In the genomic region with DNA sequence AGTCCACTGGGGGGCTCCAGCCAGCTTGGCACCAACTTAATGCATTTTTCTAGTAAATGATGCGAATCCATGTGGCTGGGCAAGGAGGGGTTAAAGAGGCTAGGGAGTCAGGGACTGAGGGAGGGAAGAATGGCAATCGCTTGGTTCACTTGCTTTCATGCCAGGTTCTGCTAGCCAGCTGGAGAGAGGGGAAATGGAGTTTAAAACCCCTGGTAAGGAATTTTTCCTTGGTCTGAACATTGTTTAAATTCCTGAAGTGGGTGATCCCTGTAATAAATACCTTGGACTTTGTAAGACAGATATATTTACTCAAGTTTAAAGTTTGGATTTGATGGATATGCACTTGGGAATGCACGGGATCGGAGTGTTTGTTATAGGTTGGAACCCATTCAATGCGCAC, we compare ENCODE assay signal across 23 cellular contexts. TPM values are rescaled to one million over a fixed set of nuclear protein-coding genes. Genes with fewer than 3 reads are reported as not detected.
DNase-seq lines count a peak whose midpoint lies in the region; ATAC-seq lines count a peak whose summit lies in the region.
"Had no signal": no experiment of that assay in that cellular context is flagged by ENCODE, and none has a peak within 500 bp of the region (broad histone marks: within the 10 kb centered on the region; RNA-seq: fewer than 3 reads in every experiment).

No MANE protein-coding gene starts in this region.

- H3K36me3 ChIP-seq in GM23248 (ENCODE audit: low read depth): no peaks in the 10 kb centered on the region
- no peaks in the 10 kb centered on the region for H3K36me3 ChIP-seq in skeletal muscle satellite cell (ENCODE audit: insufficient read depth, low read length)
- H3K36me3 ChIP-seq: pancreas, spleen, thyroid gland had no signal

- H3K9ac ChIP-seq in GM23248: no peak overlapping the region
- peak overlapping the region; percentile 59 for H3K9ac ChIP-seq in skeletal muscle satellite cell (ENCODE audit: low read depth, low read length)

- H3K9me3 ChIP-seq in GM23248 (ENCODE audit: low read depth) (no peaks in the 10 kb centered on the region), skeletal muscle satellite cell (replicated peaks; ENCODE audit: low read length) (no peaks in the 10 kb centered on the region)
- H3K9me3 ChIP-seq: body of pancreas, pancreas, spleen, thyroid gland had no signal

- no peaks in the 10 kb centered on the region for H3K79me2 ChIP-seq in GM23248 (ENCODE audit: insufficient read depth)

- H3K4me3 ChIP-seq in GM23248: no peak overlapping the region
- H3K4me3 ChIP-seq in skeletal muscle satellite cell (ENCODE audit: low read length): no peak overlapping the region
- H3K4me3 ChIP-seq: body of pancreas, coronary artery, pancreas, spleen, thyroid gland had no signal

- no peak for ATAC-seq in HG02884 (IDR thresholded peaks at IDR 0.05; ENCODE audit: unreplicated experiment)
- ATAC-seq: body of pancreas, HCT116, left lobe of liver, pancreas had no signal

- peak; percentile 33 for DNase-seq in GM23248
- peak; percentile 9 for DNase-seq in RPMI7951 (ENCODE audit: low read depth)
- peak; percentile 11 for DNase-seq in hepatic stellate cell (ENCODE audit: low spot score)
- DNase-seq in GOT3 (lab: John Stamatoyannopoulos, UW): no peak
- DNase-seq in NCI-H1436 treated with DMSO at 0.1 percent for 48 hours (lab: John Stamatoyannopoulos, UW): no peak
- DNase-seq: activated CD4-positive, alpha-beta T cell treated with anti-CD3 and anti-CD28 coated beads for 4 hours; activated CD8-positive, alpha-beta memory T cell treated with anti-CD3 and anti-CD28 coated beads, Interleukin-2, amount 50 U/mL, for 4 hours; activated naive CD4-positive, alpha-beta T cell treated with Interleukin-2 at 50 U/mL for 16 hours; body of pancreas; MM.1S; NCI-H187 treated with DMSO at 0.1 percent for 48 hours; NCI-H510A treated with DMSO at 0.1 percent for 48 hours; OCI-M1; pancreas; spleen; thyroid gland had no signal

- H3K9me2 ChIP-seq in GM23248 (ENCODE audit: insufficient read depth): no peaks in the 10 kb centered on the region

- H3K27me3 ChIP-seq in GM23248 (replicated peaks; ENCODE audit: insufficient read depth) (no peaks in the 10 kb centered on the region), skeletal muscle satellite cell (ENCODE audit: control insufficient read depth, insufficient read depth, low read length) (no peaks in the 10 kb centered on the region)
- H3K27me3 ChIP-seq: body of pancreas, pancreas, spleen, thyroid gland had no signal

- no peak overlapping the region for H3K27ac ChIP-seq in GM23248
- H3K27ac ChIP-seq: body of pancreas, coronary artery, pancreas, spleen, thyroid gland had no signal

- in situ Hi-C loops in GM23248 (cut with MboI): no loop called here

- H3K4me1 ChIP-seq in GM23248 (ENCODE audit: insufficient read depth) (peaks cover 57% of the 10 kb centered on the region), skeletal muscle satellite cell (ENCODE audit: control insufficient read depth, insufficient read depth, low read length) (peaks cover 63% of the 10 kb centered on the region)
- H3K4me1 ChIP-seq: body of pancreas, pancreas, spleen had no signal

- WGBS in GM23248 (ENCODE audit: low coverage in 1 of 2, low lambda C conversion rate in 2 of 2, missing lambda C conversion rate in 2 of 2), 2 experiments: 38 to 43% methylated on average over 5 of the region's 5 CpGs

- H2AFZ ChIP-seq in GM23248: no peak overlapping the region

- no peaks in the 10 kb centered on the region for H4K20me1 ChIP-seq in GM23248 (ENCODE audit: insufficient read depth)

- peaks cover 17% of the 10 kb centered on the region for H3F3A ChIP-seq in GM23248 (ENCODE audit: insufficient read depth)

- peak overlapping the region; percentile 16 for H3K4me2 ChIP-seq in GM23248 (ENCODE audit: unreplicated experiment)
- no peak overlapping the region for H3K4me2 ChIP-seq in skeletal muscle satellite cell (ENCODE audit: low read length)

RNA-seq across cellular contexts. Expression of gene ANKFN1, which starts 22.8 kb away (rescaled TPM):
- 0.54 and 0.76 TPM in 2 replicates for total RNA-seq in GM23248 (2014; rRNA removed; shearing (Covaris generic))
- polyA plus RNA-seq in GM23248 (2016; fragmentation: Nextera tagmentation; extraction: Ambion mirVana): 0.16 and 0.64 TPM in 2 replicates
- 1.1 and 2.2 TPM in 2 replicates for total RNA-seq in RPMI7951 (2014; rRNA removed; shearing (Covaris generic))
- total RNA-seq in skeletal muscle satellite cell (2012; rRNA removed): not detected in 2 replicates
- total RNA-seq: HT-29, left lobe of liver had no signal
- polyA plus RNA-seq: CD14-positive monocyte, spleen had no signal

Comparison
In these comparisons a context has a peak if more than half of its experiments do, and no peak if none do; other contexts are left out.
1. DNase-seq: peak in GM23248 (single experiment), RPMI7951 (single experiment) and hepatic stellate cell (single experiment); none in GOT3 (single experiment) and NCI-H1436 treated with DMSO at 0.1 percent for 48 hours (single experiment).